In genomic region chr15:72271895-72272212, GRCh38 we compare ENCODE assay signal across 1 cellular context.
TF ChIP-seq lines count a peak whose summit lies in the region.

No MANE protein-coding gene starts in this region.

TF ChIP-seq in GM12878, 131 proteins besides CTCF, POLR2A, EP300 and RAD21:
- TF ChIP-seq IRF4 (IDR thresholded peaks at IDR 0.05; ENCODE audit: low read depth, low read length) (no peak), CUX1 (IDR thresholded peaks at IDR 0.05; ENCODE audit: insufficient replicate concordance, low read depth, low read length) (no peak), KAT2A (conservative IDR thresholded peaks at IDR 0.05; ENCODE audit: control insufficient read depth, low read depth, low read length) (no peak), NFIC (IDR thresholded peaks at IDR 0.05; ENCODE audit: low read depth, low read length) (no peak), BHLHE40 (IDR thresholded peaks at IDR 0.05; ENCODE audit: borderline replicate concordance in 1 of 2, low read depth in 2 of 2, low read length in 1 of 2) (no peak), FOXK2 (IDR thresholded peaks at IDR 0.05) (no peak), TCF12 (IDR thresholded peaks at IDR 0.05; ENCODE audit: low read depth, low read length) (no peak), CHD2 (IDR thresholded peaks at IDR 0.05; ENCODE audit: borderline replicate concordance, low read depth, low read length) (no peak), MEF2A (IDR thresholded peaks at IDR 0.05; ENCODE audit: insufficient read depth, low read depth, low read length) (no peak), SMAD1 (IDR thresholded peaks at IDR 0.05; ENCODE audit: low read depth, partially characterized antibody) (no peak), HDAC2 (IDR thresholded peaks at IDR 0.05) (no peak)
- TF ChIP-seq, protein P1, sequence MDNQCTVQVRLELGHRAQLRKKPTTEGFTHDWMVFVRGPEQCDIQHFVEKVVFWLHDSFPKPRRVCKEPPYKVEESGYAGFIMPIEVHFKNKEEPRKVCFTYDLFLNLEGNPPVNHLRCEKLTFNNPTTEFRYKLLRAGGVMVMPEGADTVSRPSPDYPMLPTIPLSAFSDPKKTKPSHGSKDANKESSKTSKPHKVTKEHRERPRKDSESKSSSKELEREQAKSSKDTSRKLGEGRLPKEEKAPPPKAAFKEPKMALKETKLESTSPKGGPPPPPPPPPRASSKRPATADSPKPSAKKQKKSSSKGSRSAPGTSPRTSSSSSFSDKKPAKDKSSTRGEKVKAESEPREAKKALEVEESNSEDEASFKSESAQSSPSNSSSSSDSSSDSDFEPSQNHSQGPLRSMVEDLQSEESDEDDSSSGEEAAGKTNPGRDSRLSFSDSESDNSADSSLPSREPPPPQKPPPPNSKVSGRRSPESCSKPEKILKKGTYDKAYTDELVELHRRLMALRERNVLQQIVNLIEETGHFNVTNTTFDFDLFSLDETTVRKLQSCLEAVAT (IDR thresholded peaks at IDR 0.05), result no peak
- TF ChIP-seq, protein P2, sequence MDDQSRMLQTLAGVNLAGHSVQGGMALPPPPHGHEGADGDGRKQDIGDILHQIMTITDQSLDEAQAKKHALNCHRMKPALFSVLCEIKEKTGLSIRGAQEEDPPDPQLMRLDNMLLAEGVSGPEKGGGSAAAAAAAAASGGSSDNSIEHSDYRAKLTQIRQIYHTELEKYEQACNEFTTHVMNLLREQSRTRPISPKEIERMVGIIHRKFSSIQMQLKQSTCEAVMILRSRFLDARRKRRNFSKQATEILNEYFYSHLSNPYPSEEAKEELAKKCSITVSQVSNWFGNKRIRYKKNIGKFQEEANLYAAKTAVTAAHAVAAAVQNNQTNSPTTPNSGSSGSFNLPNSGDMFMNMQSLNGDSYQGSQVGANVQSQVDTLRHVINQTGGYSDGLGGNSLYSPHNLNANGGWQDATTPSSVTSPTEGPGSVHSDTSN (IDR thresholded peaks at IDR 0.05; ENCODE audit: insufficient replicate concordance, low read depth, low read length), result no peak
- TF ChIP-seq, protein P3, sequence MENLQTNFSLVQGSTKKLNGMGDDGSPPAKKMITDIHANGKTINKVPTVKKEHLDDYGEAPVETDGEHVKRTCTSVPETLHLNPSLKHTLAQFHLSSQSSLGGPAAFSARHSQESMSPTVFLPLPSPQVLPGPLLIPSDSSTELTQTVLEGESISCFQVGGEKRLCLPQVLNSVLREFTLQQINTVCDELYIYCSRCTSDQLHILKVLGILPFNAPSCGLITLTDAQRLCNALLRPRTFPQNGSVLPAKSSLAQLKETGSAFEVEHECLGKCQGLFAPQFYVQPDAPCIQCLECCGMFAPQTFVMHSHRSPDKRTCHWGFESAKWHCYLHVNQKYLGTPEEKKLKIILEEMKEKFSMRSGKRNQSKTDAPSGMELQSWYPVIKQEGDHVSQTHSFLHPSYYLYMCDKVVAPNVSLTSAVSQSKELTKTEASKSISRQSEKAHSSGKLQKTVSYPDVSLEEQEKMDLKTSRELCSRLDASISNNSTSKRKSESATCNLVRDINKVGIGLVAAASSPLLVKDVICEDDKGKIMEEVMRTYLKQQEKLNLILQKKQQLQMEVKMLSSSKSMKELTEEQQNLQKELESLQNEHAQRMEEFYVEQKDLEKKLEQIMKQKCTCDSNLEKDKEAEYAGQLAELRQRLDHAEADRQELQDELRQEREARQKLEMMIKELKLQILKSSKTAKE (IDR thresholded peaks at IDR 0.05; ENCODE audit: low read depth, poor library complexity, severe bottlenecking), result no peak
- TF ChIP-seq, protein P4, sequence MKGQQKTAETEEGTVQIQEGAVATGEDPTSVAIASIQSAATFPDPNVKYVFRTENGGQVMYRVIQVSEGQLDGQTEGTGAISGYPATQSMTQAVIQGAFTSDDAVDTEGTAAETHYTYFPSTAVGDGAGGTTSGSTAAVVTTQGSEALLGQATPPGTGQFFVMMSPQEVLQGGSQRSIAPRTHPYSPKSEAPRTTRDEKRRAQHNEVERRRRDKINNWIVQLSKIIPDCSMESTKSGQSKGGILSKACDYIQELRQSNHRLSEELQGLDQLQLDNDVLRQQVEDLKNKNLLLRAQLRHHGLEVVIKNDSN (IDR thresholded peaks at IDR 0.05; ENCODE audit: borderline replicate concordance, extremely low read length, insufficient read depth, low read depth, low read length), result no peak
